In the genomic region with DNA sequence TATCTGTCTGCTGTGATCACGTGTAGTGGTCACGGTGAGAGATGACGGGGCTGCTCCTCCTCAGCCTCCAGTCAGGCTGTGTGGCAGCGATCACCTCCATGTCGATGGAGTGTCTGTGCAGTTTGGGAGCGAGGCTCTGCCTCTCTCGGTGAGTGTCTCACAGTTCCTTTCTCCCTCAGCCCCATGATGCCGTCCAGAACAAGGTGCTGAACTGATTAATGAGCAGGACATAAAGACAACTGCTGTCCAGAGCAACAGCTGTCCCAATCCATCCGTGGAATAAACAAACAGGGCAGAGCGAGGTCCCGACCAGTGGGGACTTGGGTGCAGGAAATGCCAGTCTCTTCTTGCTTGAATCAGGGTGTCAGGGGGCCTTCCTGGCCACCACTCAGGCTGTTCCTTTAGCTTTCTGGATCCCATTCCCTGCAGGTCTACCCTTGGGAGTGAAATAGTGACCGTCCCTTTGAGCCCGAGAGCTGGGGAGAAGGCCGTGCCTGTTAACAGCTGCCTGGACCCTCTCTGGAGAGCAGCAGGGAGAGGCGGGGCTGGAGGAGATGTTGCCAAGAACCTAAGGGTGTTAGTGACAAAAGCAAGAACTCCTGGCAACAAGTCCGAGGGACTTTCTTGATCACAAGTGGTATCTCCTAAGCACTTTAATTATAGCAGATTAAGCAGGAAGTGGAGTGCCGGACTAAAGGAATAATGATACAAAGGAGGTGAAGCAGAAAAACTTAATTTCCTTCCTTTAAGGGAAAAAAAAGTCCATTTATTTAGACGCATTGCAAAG, we compare ENCODE assay signal across 21 cellular contexts.
DNase-seq lines count a peak whose midpoint lies in the region; ATAC-seq, FAIRE-seq and TF ChIP-seq lines count a peak whose summit lies in the region.
"Had no signal": no experiment of that assay in that cellular context is flagged by ENCODE, and none has a peak within 500 bp of the region (broad histone marks: within the 10 kb centered on the region; RNA-seq: fewer than 3 reads in every experiment).

No MANE protein-coding gene starts in this region.

- peak overlapping the region; percentile 12 for H2AK5ac ChIP-seq in trophoblast cell (ENCODE audit: low read length)

- H3K27ac ChIP-seq in astrocyte (ENCODE audit: low read depth, low read length), result no peak overlapping the region
- peak overlapping the region; percentile 13 for H3K27ac ChIP-seq in trophoblast cell (ENCODE audit: low read depth, low read length)
- H3K27ac ChIP-seq: Peyer's patch, spleen had no signal

- no peaks in the 10 kb centered on the region for H4K20me1 ChIP-seq in astrocyte (ENCODE audit: insufficient read depth, low read length)

- H3K4me1 ChIP-seq in astrocyte (ENCODE audit: insufficient read depth, low read length) (peaks cover 11% of the 10 kb centered on the region), trophoblast cell (ENCODE audit: control insufficient read depth in 1 of 2, insufficient read depth in 2 of 2, low read length in 2 of 2) (peaks cover 8 to 9% of the 10 kb centered on the region in 2 experiments)
- H3K4me1 ChIP-seq: Peyer's patch had no signal

- peak overlapping the region; percentile 59 for H2BK5ac ChIP-seq in trophoblast cell (ENCODE audit: low read depth, low read length, poor library complexity)

- peak overlapping the region; percentile 43 for H3K14ac ChIP-seq in trophoblast cell (ENCODE audit: low read length)

- no peak for TF ChIP-seq CTCF in HFFc6 (IDR thresholded peaks at IDR 0.05)
- no peak for TF ChIP-seq CTCF in astrocyte (IDR thresholded peaks at IDR 0.05; ENCODE audit: insufficient read depth, low read depth, low read length)

- intact Hi-C loops in left cardiac atrium (cut with DNase I), result no loop called here

- peak overlapping the region; percentile 65 for H3K4me2 ChIP-seq in astrocyte (ENCODE audit: low read length)
- H3K4me2 ChIP-seq in trophoblast cell (ENCODE audit: low read length), result no peak overlapping the region

- H3K27ac Mint-ChIP-seq in HFFc6 (peak overlapping the region; percentile 31), astrocyte (ENCODE audit: unreplicated experiment) (no peak overlapping the region)
- H3K27ac Mint-ChIP-seq: activated CD4-positive, alpha-beta memory T cell treated with anti-CD3 and anti-CD28 coated beads, Interleukin-2, amount 10 ng/mL, durations not matched to agents 7 days and 5 days; activated naive CD8-positive, alpha-beta T cell treated with anti-CD3 and anti-CD28 coated beads for 36 hours; activated T-cell treated with anti-CD3 and anti-CD28 coated beads, Interleukin-2, amount 50 U/mL, for 72 hours had no signal

- H3K4me3 ChIP-seq in astrocyte (ENCODE audit: insufficient read depth, low read depth, low read length), result no peak overlapping the region
- no peak overlapping the region for H3K4me3 ChIP-seq in trophoblast cell (ENCODE audit: low read depth, low read length)
- H3K4me3 ChIP-seq: Peyer's patch, spleen had no signal

- no peaks in the 10 kb centered on the region for H3K36me3 ChIP-seq in astrocyte (ENCODE audit: insufficient read depth, low read length)
- peaks cover 9 to 11% of the 10 kb centered on the region in 2 experiments for H3K36me3 ChIP-seq in trophoblast cell (ENCODE audit: control insufficient read depth in 1 of 2, insufficient read depth in 2 of 2, low read length in 2 of 2)
- H3K36me3 ChIP-seq: Peyer's patch, spleen had no signal

- peaks cover 18% of the 10 kb centered on the region for H3K4me1 Mint-ChIP-seq in HFFc6 (ENCODE audit: low read depth)
- H3K4me1 Mint-ChIP-seq in astrocyte (ENCODE audit: low read depth, unreplicated experiment), result peaks cover 8% of the 10 kb centered on the region
- H3K4me1 Mint-ChIP-seq: activated CD4-positive, alpha-beta memory T cell treated with anti-CD3 and anti-CD28 coated beads, Interleukin-2, amount 10 ng/mL, durations not matched to agents 7 days and 5 days; activated naive CD8-positive, alpha-beta T cell treated with anti-CD3 and anti-CD28 coated beads for 36 hours; central memory CD8-positive, alpha-beta T cell had no signal

- peaks cover 5% of the 10 kb centered on the region for H3K27me3 Mint-ChIP-seq in HFFc6 (ENCODE audit: insufficient read depth)
- no peaks in the 10 kb centered on the region for H3K27me3 Mint-ChIP-seq in astrocyte (ENCODE audit: low read depth, unreplicated experiment)
- H3K27me3 Mint-ChIP-seq: central memory CD8-positive, alpha-beta T cell had no signal

- H2BK12ac ChIP-seq in trophoblast cell (ENCODE audit: low read length), result peak overlapping the region; percentile 3

- H3K9me3 ChIP-seq in astrocyte (ENCODE audit: insufficient read depth, low read depth, low read length), result no peaks in the 10 kb centered on the region
- peaks cover 3% of the 10 kb centered on the region for H3K9me3 ChIP-seq in trophoblast cell (ENCODE audit: insufficient read depth, low read depth, low read length)
- H3K9me3 ChIP-seq: BE2C, Peyer's patch had no signal

- peaks cover 3% of the 10 kb centered on the region for H3K79me1 ChIP-seq in trophoblast cell (ENCODE audit: low read length)

- H3K27me3 ChIP-seq in astrocyte (ENCODE audit: insufficient read depth, low read length) (no peaks in the 10 kb centered on the region), trophoblast cell (ENCODE audit: insufficient read depth, low read length) (no peaks in the 10 kb centered on the region)
- H3K27me3 ChIP-seq: BE2C, Peyer's patch had no signal

- H3K9ac ChIP-seq in astrocyte (ENCODE audit: low read length) (no peak overlapping the region), trophoblast cell (ENCODE audit: low read length) (no peak overlapping the region)

- H3K9me3 Mint-ChIP-seq in HFFc6, result no peaks in the 10 kb centered on the region
- peaks cover 6% of the 10 kb centered on the region for H3K9me3 Mint-ChIP-seq in astrocyte (ENCODE audit: unreplicated experiment)

- no peak overlapping the region for H3K23ac ChIP-seq in trophoblast cell (ENCODE audit: low read length)

- FAIRE-seq in astrocyte (lab: Jason Lieb, UNC), result no peak
- FAIRE-seq: H54 had no signal

- H3K4me3 Mint-ChIP-seq in HFFc6 (peak overlapping the region; percentile 79), astrocyte (ENCODE audit: unreplicated experiment) (no peak overlapping the region)
- H3K4me3 Mint-ChIP-seq: activated CD4-positive, alpha-beta memory T cell treated with anti-CD3 and anti-CD28 coated beads, Interleukin-2, amount 10 ng/mL, durations not matched to agents 7 days and 5 days; activated naive CD8-positive, alpha-beta T cell treated with anti-CD3 and anti-CD28 coated beads for 36 hours; activated T-cell treated with anti-CD3 and anti-CD28 coated beads, Interleukin-2, amount 50 U/mL, for 72 hours; central memory CD8-positive, alpha-beta T cell had no signal

- peak overlapping the region; percentile 30 for H3K18ac ChIP-seq in trophoblast cell (ENCODE audit: low read length)

- ATAC-seq in left cardiac atrium, result peak; percentile 88
- no peak for ATAC-seq in GM21447 (IDR thresholded peaks at IDR 0.05; ENCODE audit: unreplicated experiment)
- ATAC-seq in GM19035 (IDR thresholded peaks at IDR 0.05; ENCODE audit: unreplicated experiment), result no peak
- ATAC-seq: activated T-cell treated with anti-CD3 and anti-CD28 coated beads, Interleukin-2, amount 50 U/mL, for 72 hours; left colon had no signal

- H2BK120ac ChIP-seq in trophoblast cell (ENCODE audit: insufficient read depth, low read length, poor library complexity), result peak overlapping the region; percentile 37

- H3K79me2 ChIP-seq in astrocyte (ENCODE audit: insufficient read depth, low read length), result no peaks in the 10 kb centered on the region
- H3K79me2 ChIP-seq in trophoblast cell (ENCODE audit: control insufficient read depth, insufficient read depth, low read length, poor library complexity), result no peaks in the 10 kb centered on the region

- peak overlapping the region; percentile 74 for H4K91ac ChIP-seq in trophoblast cell (ENCODE audit: low read depth, low read length)

- H2AFZ ChIP-seq in astrocyte (ENCODE audit: low read depth, low read length) (peak overlapping the region; percentile 27), trophoblast cell (ENCODE audit: insufficient read depth, low read length, poor library complexity) (no peak overlapping the region)

- H3K4ac ChIP-seq in trophoblast cell (ENCODE audit: low read depth, low read length), result peak overlapping the region; percentile 14

- H3K36me3 Mint-ChIP-seq in HFFc6 (ENCODE audit: low read depth) (peaks cover 4% of the 10 kb centered on the region; the same call in 1 of the 2 replicates), astrocyte (ENCODE audit: low read depth, unreplicated experiment) (peaks cover 11% of the 10 kb centered on the region)
- H3K36me3 Mint-ChIP-seq: activated naive CD8-positive, alpha-beta T cell treated with anti-CD3 and anti-CD28 coated beads for 36 hours had no signal

- WGBS in trophoblast cell (ENCODE audit: extremely low coverage, insufficient coverage, insufficient read length), result no CpG with 5 or more reads among the region's 18 CpGs

- H4K12ac ChIP-seq in trophoblast cell (ENCODE audit: low read depth, low read length), result no peak overlapping the region

- DNase-seq in HFFc6 (peak; percentile 14), astrocyte (ENCODE audit: low read depth) (no peak), left cardiac atrium (peak; percentile 35), trophoblast cell (no peak), HK-2 (ENCODE audit: unreplicated experiment) (no peak)
- no peak for DNase-seq in stimulated activated CD4-positive, alpha-beta T cell treated with anti-CD3 and anti-CD28 coated beads, Interleukin-4, amount 100 ng/mL, for 4 hours
- DNase-seq: activated CD4-positive, alpha-beta memory T cell treated with anti-CD3 and anti-CD28 coated beads, Interleukin-2, amount 10 ng/mL, durations not matched to agents 7 days and 5 days; activated naive CD8-positive, alpha-beta T cell treated with anti-CD3 and anti-CD28 coated beads for 36 hours; activated T-cell treated with anti-CD3 and anti-CD28 coated beads, Interleukin-2, amount 50 U/mL, for 72 hours; BE2C; effector memory CD4-positive, alpha-beta T cell; KG1; left colon; NCI-H2171; NCI-H774; Peyer's patch; spleen had no signal

- no peak overlapping the region for H4K8ac ChIP-seq in trophoblast cell (ENCODE audit: low read depth, low read length)

Comparison
In these comparisons a context has a peak if more than half of its experiments do, and no peak if none do; other contexts are left out.
1. DNase-seq: peak in HFFc6 (single experiment) and left cardiac atrium (single experiment); none in astrocyte (single experiment), trophoblast cell (0 of 2), HK-2 (single experiment) and stimulated activated CD4-positive, alpha-beta T cell treated with anti-CD3 and anti-CD28 coated beads, Interleukin-4, amount 100 ng/mL, for 4 hours (0 of 2).
2. ATAC-seq: peak in left cardiac atrium (2 of 2); none in GM21447 (single experiment) and GM19035 (single experiment).